1 cellular context compared by ENCODE assay signal in the genomic region with DNA sequence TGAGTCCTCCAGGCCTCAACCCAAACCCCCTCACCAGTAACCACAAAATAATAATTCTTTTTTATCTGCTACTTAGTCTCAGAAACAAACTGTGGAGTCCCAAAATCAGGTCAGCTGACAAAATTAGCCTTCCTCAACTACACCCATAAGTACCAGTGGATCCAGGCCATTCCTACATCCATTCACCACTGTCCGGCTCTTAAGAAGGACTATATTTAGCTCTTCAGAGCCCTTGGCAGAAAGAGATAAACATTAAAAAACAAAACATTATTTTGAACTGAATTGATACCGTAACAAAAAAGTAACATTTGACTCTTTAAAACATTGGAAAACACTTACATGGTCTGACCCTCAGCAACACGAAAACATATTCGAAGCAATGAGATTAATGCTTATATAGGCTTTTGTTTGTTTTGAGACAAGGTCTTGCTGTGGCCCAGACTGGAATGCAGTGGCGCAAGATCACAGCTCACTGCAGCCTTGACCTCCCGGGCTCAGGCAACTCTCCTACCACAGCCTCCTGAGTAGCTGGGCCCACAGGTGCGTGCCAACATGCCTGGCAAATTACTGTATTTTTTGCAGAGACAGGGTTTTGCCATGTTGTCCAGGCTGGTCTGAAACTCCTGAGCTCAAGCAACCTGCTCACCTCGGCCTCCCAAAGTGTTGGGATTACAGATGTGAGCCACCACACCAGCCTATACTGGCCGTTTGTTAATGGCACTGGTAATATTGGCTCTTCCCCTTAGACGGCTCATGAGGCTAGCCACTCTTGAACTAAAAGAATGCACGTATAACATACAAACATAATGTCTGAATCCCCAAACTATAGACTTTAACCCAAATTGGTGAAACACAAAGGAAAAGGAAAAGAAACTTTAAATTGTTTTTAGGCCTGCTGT.
A peak's percentile ranks its signal among the peaks of the same experiment; 100 is the strongest.
TF ChIP-seq lines count a peak whose summit lies in the region.

No MANE protein-coding gene starts in this region.

TF ChIP-seq in HepG2, 621 proteins besides CTCF, POLR2A, EP300 and RAD21 (continued from another document and continues in another):
- TF ChIP-seq, protein P1, sequence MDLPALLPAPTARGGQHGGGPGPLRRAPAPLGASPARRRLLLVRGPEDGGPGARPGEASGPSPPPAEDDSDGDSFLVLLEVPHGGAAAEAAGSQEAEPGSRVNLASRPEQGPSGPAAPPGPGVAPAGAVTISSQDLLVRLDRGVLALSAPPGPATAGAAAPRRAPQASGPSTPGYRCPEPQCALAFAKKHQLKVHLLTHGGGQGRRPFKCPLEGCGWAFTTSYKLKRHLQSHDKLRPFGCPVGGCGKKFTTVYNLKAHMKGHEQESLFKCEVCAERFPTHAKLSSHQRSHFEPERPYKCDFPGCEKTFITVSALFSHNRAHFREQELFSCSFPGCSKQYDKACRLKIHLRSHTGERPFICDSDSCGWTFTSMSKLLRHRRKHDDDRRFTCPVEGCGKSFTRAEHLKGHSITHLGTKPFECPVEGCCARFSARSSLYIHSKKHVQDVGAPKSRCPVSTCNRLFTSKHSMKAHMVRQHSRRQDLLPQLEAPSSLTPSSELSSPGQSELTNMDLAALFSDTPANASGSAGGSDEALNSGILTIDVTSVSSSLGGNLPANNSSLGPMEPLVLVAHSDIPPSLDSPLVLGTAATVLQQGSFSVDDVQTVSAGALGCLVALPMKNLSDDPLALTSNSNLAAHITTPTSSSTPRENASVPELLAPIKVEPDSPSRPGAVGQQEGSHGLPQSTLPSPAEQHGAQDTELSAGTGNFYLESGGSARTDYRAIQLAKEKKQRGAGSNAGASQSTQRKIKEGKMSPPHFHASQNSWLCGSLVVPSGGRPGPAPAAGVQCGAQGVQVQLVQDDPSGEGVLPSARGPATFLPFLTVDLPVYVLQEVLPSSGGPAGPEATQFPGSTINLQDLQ (CRISPR knock-in tag; IDR thresholded peaks at IDR 0.05): no peak
- TF ChIP-seq ATF1 (CRISPR knock-in tag; IDR thresholded peaks at IDR 0.05): peak; percentile 19; the same call in 1 of the 2 replicates
- TF ChIP-seq, protein P2, sequence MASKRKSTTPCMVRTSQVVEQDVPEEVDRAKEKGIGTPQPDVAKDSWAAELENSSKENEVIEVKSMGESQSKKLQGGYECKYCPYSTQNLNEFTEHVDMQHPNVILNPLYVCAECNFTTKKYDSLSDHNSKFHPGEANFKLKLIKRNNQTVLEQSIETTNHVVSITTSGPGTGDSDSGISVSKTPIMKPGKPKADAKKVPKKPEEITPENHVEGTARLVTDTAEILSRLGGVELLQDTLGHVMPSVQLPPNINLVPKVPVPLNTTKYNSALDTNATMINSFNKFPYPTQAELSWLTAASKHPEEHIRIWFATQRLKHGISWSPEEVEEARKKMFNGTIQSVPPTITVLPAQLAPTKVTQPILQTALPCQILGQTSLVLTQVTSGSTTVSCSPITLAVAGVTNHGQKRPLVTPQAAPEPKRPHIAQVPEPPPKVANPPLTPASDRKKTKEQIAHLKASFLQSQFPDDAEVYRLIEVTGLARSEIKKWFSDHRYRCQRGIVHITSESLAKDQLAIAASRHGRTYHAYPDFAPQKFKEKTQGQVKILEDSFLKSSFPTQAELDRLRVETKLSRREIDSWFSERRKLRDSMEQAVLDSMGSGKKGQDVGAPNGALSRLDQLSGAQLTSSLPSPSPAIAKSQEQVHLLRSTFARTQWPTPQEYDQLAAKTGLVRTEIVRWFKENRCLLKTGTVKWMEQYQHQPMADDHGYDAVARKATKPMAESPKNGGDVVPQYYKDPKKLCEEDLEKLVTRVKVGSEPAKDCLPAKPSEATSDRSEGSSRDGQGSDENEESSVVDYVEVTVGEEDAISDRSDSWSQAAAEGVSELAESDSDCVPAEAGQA (IDR thresholded peaks at IDR 0.05; ENCODE audit: low read depth): no peak
- TF ChIP-seq, protein P2 (CRISPR knock-in tag; IDR thresholded peaks at IDR 0.05; ENCODE audit: borderline replicate concordance): no peak
- TF ChIP-seq, protein P3, sequence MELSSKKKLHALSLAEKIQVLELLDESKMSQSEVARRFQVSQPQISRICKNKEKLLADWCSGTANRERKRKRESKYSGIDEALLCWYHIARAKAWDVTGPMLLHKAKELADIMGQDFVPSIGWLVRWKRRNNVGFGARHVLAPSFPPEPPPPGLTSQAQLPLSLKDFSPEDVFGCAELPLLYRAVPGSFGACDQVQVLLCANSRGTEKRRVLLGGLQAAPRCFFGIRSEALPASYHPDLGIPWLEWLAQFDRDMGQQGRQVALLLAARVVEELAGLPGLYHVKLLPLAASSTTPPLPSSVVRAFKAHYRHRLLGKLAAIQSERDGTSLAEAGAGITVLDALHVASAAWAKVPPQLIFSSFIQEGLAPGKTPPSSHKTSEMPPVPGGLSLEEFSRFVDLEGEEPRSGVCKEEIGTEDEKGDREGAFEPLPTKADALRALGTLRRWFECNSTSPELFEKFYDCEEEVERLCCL (CRISPR knock-in tag; IDR thresholded peaks at IDR 0.05; ENCODE audit: borderline replicate concordance): no peak
- TF ChIP-seq ZNF777 (CRISPR knock-in tag; IDR thresholded peaks at IDR 0.05): peak; percentile 66
- TF ChIP-seq MAZ (IDR thresholded peaks at IDR 0.05; ENCODE audit: borderline replicate concordance, low read depth, low read length): no peak
- no peak for TF ChIP-seq MAZ (CRISPR knock-in tag; IDR thresholded peaks at IDR 0.05; ENCODE audit: low read depth)
- TF ChIP-seq HDAC2 (CRISPR knock-in tag; IDR thresholded peaks at IDR 0.05): peak; percentile 93
- no peak for TF ChIP-seq TGIF2 (CRISPR knock-in tag; IDR thresholded peaks at IDR 0.05)
- TF ChIP-seq SMAD3 (CRISPR knock-in tag; IDR thresholded peaks at IDR 0.05): peak; percentile 74; the same call in 1 of the 2 replicates
- TF ChIP-seq, protein P4, sequence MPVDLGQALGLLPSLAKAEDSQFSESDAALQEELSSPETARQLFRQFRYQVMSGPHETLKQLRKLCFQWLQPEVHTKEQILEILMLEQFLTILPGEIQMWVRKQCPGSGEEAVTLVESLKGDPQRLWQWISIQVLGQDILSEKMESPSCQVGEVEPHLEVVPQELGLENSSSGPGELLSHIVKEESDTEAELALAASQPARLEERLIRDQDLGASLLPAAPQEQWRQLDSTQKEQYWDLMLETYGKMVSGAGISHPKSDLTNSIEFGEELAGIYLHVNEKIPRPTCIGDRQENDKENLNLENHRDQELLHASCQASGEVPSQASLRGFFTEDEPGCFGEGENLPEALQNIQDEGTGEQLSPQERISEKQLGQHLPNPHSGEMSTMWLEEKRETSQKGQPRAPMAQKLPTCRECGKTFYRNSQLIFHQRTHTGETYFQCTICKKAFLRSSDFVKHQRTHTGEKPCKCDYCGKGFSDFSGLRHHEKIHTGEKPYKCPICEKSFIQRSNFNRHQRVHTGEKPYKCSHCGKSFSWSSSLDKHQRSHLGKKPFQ (CRISPR knock-in tag; IDR thresholded peaks at IDR 0.05; ENCODE audit: insufficient replicate concordance): no peak
- no peak for TF ChIP-seq SETDB1 (CRISPR knock-in tag; IDR thresholded peaks at IDR 0.05; ENCODE audit: borderline replicate concordance)
- TF ChIP-seq, protein P5, sequence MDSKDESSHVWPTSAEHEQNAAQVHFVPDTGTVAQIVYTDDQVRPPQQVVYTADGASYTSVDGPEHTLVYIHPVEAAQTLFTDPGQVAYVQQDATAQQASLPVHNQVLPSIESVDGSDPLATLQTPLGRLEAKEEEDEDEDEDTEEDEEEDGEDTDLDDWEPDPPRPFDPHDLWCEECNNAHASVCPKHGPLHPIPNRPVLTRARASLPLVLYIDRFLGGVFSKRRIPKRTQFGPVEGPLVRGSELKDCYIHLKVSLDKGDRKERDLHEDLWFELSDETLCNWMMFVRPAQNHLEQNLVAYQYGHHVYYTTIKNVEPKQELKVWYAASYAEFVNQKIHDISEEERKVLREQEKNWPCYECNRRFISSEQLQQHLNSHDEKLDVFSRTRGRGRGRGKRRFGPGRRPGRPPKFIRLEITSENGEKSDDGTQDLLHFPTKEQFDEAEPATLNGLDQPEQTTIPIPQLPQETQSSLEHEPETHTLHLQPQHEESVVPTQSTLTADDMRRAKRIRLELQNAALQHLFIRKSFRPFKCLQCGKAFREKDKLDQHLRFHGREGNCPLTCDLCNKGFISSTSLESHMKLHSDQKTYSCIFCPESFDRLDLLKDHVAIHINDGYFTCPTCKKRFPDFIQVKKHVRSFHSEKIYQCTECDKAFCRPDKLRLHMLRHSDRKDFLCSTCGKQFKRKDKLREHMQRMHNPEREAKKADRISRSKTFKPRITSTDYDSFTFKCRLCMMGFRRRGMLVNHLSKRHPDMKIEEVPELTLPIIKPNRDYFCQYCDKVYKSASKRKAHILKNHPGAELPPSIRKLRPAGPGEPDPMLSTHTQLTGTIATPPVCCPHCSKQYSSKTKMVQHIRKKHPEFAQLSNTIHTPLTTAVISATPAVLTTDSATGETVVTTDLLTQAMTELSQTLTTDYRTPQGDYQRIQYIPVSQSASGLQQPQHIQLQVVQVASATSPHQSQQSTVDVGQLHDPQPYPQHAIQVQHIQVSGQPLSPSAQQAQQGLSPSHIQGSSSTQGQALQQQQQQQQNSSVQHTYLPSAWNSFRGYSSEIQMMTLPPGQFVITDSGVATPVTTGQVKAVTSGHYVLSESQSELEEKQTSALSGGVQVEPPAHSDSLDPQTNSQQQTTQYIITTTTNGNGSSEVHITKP (CRISPR knock-in tag; IDR thresholded peaks at IDR 0.05; ENCODE audit: low read depth): peak; percentile 62; the same call in 1 of the 2 replicates
- peak; percentile 84 for TF ChIP-seq NR2F2 (IDR thresholded peaks at IDR 0.05; ENCODE audit: borderline replicate concordance, low read depth)
- 0 out of 4 replicates have a peak, but pooled peaks of 1 of the 2 experiments have one; percentile 21 for TF ChIP-seq KLF16 (CRISPR knock-in tag; IDR thresholded peaks at IDR 0.05)
- peak; percentile 94 for TF ChIP-seq FOXO1 (CRISPR knock-in tag; IDR thresholded peaks at IDR 0.05)
- TF ChIP-seq, protein P6, sequence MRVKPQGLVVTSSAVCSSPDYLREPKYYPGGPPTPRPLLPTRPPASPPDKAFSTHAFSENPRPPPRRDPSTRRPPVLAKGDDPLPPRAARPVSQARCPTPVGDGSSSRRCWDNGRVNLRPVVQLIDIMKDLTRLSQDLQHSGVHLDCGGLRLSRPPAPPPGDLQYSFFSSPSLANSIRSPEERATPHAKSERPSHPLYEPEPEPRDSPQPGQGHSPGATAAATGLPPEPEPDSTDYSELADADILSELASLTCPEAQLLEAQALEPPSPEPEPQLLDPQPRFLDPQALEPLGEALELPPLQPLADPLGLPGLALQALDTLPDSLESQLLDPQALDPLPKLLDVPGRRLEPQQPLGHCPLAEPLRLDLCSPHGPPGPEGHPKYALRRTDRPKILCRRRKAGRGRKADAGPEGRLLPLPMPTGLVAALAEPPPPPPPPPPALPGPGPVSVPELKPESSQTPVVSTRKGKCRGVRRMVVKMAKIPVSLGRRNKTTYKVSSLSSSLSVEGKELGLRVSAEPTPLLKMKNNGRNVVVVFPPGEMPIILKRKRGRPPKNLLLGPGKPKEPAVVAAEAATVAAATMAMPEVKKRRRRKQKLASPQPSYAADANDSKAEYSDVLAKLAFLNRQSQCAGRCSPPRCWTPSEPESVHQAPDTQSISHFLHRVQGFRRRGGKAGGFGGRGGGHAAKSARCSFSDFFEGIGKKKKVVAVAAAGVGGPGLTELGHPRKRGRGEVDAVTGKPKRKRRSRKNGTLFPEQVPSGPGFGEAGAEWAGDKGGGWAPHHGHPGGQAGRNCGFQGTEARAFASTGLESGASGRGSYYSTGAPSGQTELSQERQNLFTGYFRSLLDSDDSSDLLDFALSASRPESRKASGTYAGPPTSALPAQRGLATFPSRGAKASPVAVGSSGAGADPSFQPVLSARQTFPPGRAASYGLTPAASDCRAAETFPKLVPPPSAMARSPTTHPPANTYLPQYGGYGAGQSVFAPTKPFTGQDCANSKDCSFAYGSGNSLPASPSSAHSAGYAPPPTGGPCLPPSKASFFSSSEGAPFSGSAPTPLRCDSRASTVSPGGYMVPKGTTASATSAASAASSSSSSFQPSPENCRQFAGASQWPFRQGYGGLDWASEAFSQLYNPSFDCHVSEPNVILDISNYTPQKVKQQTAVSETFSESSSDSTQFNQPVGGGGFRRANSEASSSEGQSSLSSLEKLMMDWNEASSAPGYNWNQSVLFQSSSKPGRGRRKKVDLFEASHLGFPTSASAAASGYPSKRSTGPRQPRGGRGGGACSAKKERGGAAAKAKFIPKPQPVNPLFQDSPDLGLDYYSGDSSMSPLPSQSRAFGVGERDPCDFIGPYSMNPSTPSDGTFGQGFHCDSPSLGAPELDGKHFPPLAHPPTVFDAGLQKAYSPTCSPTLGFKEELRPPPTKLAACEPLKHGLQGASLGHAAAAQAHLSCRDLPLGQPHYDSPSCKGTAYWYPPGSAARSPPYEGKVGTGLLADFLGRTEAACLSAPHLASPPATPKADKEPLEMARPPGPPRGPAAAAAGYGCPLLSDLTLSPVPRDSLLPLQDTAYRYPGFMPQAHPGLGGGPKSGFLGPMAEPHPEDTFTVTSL (CRISPR knock-in tag; IDR thresholded peaks at IDR 0.05; ENCODE audit: borderline replicate concordance): peak; percentile 97
- TF ChIP-seq, protein P7, sequence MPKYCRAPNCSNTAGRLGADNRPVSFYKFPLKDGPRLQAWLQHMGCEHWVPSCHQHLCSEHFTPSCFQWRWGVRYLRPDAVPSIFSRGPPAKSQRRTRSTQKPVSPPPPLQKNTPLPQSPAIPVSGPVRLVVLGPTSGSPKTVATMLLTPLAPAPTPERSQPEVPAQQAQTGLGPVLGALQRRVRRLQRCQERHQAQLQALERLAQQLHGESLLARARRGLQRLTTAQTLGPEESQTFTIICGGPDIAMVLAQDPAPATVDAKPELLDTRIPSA (CRISPR knock-in tag; IDR thresholded peaks at IDR 0.05; ENCODE audit: borderline replicate concordance): no peak; the same call in 1 of the 2 replicates
- 0 out of 2 replicates have a peak, but pooled peaks have one; percentile 46 for TF ChIP-seq ZSCAN31 (CRISPR knock-in tag; IDR thresholded peaks at IDR 0.05; ENCODE audit: low read depth)
- peak; percentile 84 for TF ChIP-seq ZBTB38 (CRISPR knock-in tag; IDR thresholded peaks at IDR 0.05)
- peak; percentile 58; the same call in 1 of the 2 replicates for TF ChIP-seq ZFP90 (CRISPR knock-in tag; IDR thresholded peaks at IDR 0.05; ENCODE audit: borderline replicate concordance)
- TF ChIP-seq MEF2D (CRISPR knock-in tag; IDR thresholded peaks at IDR 0.05): peak; percentile 59; the same call in 1 of the 2 replicates
- peak; percentile 89 for TF ChIP-seq HNRNPL (IDR thresholded peaks at IDR 0.05; ENCODE audit: low read depth, low read length)
- no peak for TF ChIP-seq NONO (IDR thresholded peaks at IDR 0.05)
- peak; percentile 82; the same call in 1 of the 2 replicates for TF ChIP-seq NONO (CRISPR knock-in tag; conservative IDR thresholded peaks at IDR 0.05)
- TF ChIP-seq BHLHE40 (IDR thresholded peaks at IDR 0.05; ENCODE audit: low read length): peak; percentile 20; the same call in 1 of the 2 replicates
